8 cellular contexts compared by ENCODE assay signal in the genomic region with DNA sequence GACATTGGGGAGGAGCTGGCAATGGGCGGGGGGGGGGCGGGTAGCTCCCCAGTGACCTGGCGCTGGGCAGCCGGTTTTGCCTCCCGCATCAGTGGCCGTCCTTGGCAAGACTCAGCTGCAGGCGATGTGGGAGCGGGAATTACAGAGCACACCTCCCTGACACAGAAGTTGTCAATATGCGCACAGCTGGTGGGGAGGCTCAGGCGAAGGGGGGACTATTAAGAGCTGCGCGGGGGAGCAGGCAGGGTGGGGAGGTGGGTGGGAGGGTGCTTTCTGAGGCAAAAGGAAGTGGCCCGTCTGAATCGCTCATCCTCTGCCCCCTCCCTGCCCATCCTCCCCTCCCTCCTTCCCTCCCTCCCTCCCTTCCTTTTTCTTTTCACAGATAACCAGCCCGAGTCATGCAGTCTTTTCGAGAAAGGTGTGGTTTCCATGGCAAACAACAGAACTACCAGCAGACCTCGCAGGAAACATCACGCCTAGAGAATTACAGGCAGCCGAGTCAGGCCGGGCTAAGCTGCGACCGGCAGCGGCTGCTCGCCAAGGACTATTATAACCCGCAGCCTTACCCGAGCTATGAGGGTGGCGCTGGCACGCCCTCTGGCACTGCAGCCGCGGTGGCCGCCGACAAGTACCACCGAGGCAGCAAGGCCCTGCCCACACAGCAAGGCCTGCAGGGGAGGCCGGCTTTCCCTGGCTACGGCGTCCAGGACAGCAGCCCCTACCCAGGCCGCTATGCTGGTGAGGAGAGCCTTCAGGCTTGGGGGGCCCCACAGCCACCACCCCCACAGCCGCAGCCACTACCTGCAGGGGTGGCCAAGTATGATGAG. TPM values are rescaled to one million over a fixed set of nuclear protein-coding genes. Genes with fewer than 3 reads are reported as not detected.
DNase-seq lines count a peak whose midpoint lies in the region; ATAC-seq, FAIRE-seq and TF ChIP-seq lines count a peak whose summit lies in the region.

No MANE protein-coding gene starts in this region.

- H3K27ac ChIP-seq in right lobe of liver: no peak overlapping the region
- H3K27ac ChIP-seq in HepG2 (ENCODE audit: extremely low read length, insufficient read depth, low read length): no peak overlapping the region
- peak overlapping the region; percentile 93 for H3K27ac ChIP-seq in parathyroid adenoma

- peaks cover 11% of the 10 kb centered on the region for H3K36me3 Mint-ChIP-seq in activated CD8-positive, alpha-beta T cell treated with anti-CD3 and anti-CD28 coated beads, Interleukin-2, amount 10 ng/mL, durations not matched to agents 7 days and 5 days (ENCODE audit: low read depth)

- H3K9me3 ChIP-seq in right lobe of liver (no peaks in the 10 kb centered on the region), HepG2 (ENCODE audit: low read length) (no peaks in the 10 kb centered on the region), parathyroid adenoma (ENCODE audit: control insufficient read depth, low read length) (no peaks in the 10 kb centered on the region)

- H3K79me2 ChIP-seq in HepG2 (ENCODE audit: insufficient read depth, low read length) (no peaks in the 10 kb centered on the region), parathyroid adenoma (peaks cover 31% of the 10 kb centered on the region)

- H3K4me1 ChIP-seq in right lobe of liver: no peaks in the 10 kb centered on the region
- H3K4me1 ChIP-seq in HepG2 (ENCODE audit: insufficient read depth, low read length): peaks cover 15% of the 10 kb centered on the region
- peaks cover 24% of the 10 kb centered on the region for H3K4me1 ChIP-seq in parathyroid adenoma

- CTCF ChIA-PET in HepG2 (lab: Yijun Ruan, JAX; ENCODE audit: low intra/inter-chr PET ratio, low total read pairs): no interaction called here
- CTCF ChIA-PET in activated CD8-positive, alpha-beta T cell treated with anti-CD3 and anti-CD28 coated beads, Interleukin-2, amount 10 ng/mL, durations not matched to agents 7 days and 5 days (lab: Charles Lee): interaction anchor here (1.0 to 1.6 kb wide), 5 partner anchors 9 to 126 kb away, joined by 3 to 4 read pairs (median 4); no protein-coding TSS in a partner anchor

- TF ChIP-seq RAD21 in HepG2 (CRISPR knock-in tag; IDR thresholded peaks at IDR 0.05): no peak

- no peaks in the 10 kb centered on the region for H3K9me3 Mint-ChIP-seq in activated CD8-positive, alpha-beta T cell treated with anti-CD3 and anti-CD28 coated beads, Interleukin-2, amount 10 ng/mL, durations not matched to agents 7 days and 5 days (ENCODE audit: insufficient read depth)

- H3K27me3 ChIP-seq in right lobe of liver (no peaks in the 10 kb centered on the region), HepG2 (ENCODE audit: control insufficient read depth in 1 of 2, insufficient read depth in 2 of 2, low read length in 2 of 2) (no peaks in the 10 kb centered on the region), parathyroid adenoma (ENCODE audit: control insufficient read depth, insufficient read depth, low read length) (no peaks in the 10 kb centered on the region)

- peak overlapping the region; percentile 54 for H3K4me3 Mint-ChIP-seq in activated CD8-positive, alpha-beta T cell treated with anti-CD3 and anti-CD28 coated beads, Interleukin-2, amount 10 ng/mL, durations not matched to agents 7 days and 5 days

- intact Hi-C loops in right lobe of liver (cut with DNase I) (no loop called here), HepG2 (cut with micrococcal nuclease; ENCODE audit: unreplicated experiment) (no loop called here)

- H3K4me3 ChIP-seq in right lobe of liver (no peak overlapping the region), HepG2 (replicated peaks in 1 of 3; ENCODE audit: insufficient read depth in 1 of 3, low read depth in 2 of 3, low read length in 3 of 3) (no peak overlapping the region), parathyroid adenoma (ENCODE audit: low read depth, low read length) (no peak overlapping the region)

- peak overlapping the region; percentile 82 for H3K27ac Mint-ChIP-seq in activated CD8-positive, alpha-beta T cell treated with anti-CD3 and anti-CD28 coated beads, Interleukin-2, amount 10 ng/mL, durations not matched to agents 7 days and 5 days

- in situ Hi-C loops in HepG2 (cut with HindIII; ENCODE audit: extremely low pct_ligation_motif_present, low pct_unique_long_range_greater_than_20kb): no loop called here

- no peak for DNase-seq in right lobe of liver
- no peak for DNase-seq in HepG2 (ENCODE audit: low spot score)
- DNase-seq in activated CD8-positive, alpha-beta T cell treated with anti-CD3 and anti-CD28 coated beads, Interleukin-2, amount 10 ng/mL, durations not matched to agents 7 days and 5 days: peak; percentile 84
- peak; percentile 40 for DNase-seq in fibroblast of peridontal ligament (ENCODE audit: extremely low read depth)
- no peak for DNase-seq in NCI-H510A (lab: John Stamatoyannopoulos, UW)
- no peak for DNase-seq in SW480 (ENCODE audit: low spot score)

- no peak for FAIRE-seq in HepG2 (lab: Jason Lieb, UNC)

- TF ChIP-seq EP300 in HepG2 (IDR thresholded peaks at IDR 0.05; ENCODE audit: low read depth in 2 of 2, low read length in 2 of 2) (no peak), HepG2 (CRISPR knock-in tag; IDR thresholded peaks at IDR 0.05; ENCODE audit: borderline replicate concordance) (no peak)

- H3K9ac ChIP-seq in HepG2 (ENCODE audit: insufficient read depth, low read depth, low read length): no peak overlapping the region
- no peak overlapping the region for H3K9ac ChIP-seq in parathyroid adenoma

- POLR2A ChIA-PET in HepG2 (lab: Yijun Ruan, JAX): no interaction called here
- POLR2A ChIA-PET in activated CD8-positive, alpha-beta T cell treated with anti-CD3 and anti-CD28 coated beads, Interleukin-2, amount 10 ng/mL, durations not matched to agents 7 days and 5 days (lab: Charles Lee): interaction anchor here (1.2 kb wide), 1 partner anchor 16 kb away, joined by 4 read pairs; no protein-coding TSS in a partner anchor

- TF ChIP-seq CTCF in right lobe of liver (IDR thresholded peaks at IDR 0.05): no peak
- no peak for TF ChIP-seq CTCF in HepG2 (CRISPR knock-in tag; IDR thresholded peaks at IDR 0.05)
- peak; percentile 7 for TF ChIP-seq CTCF in parathyroid adenoma (IDR thresholded peaks at IDR 0.05)

- H3K4me1 Mint-ChIP-seq in activated CD8-positive, alpha-beta T cell treated with anti-CD3 and anti-CD28 coated beads, Interleukin-2, amount 10 ng/mL, durations not matched to agents 7 days and 5 days (ENCODE audit: low read depth): peaks cover 26% of the 10 kb centered on the region

- no peak for TF ChIP-seq POLR2A in right lobe of liver (IDR thresholded peaks at IDR 0.05)
- no peak for TF ChIP-seq POLR2A in HepG2 (IDR thresholded peaks at IDR 0.05; ENCODE audit: insufficient read depth in 1 of 2, low read depth in 2 of 2, low read length in 2 of 2)

- ATAC-seq in right lobe of liver (peak in 3 of 4 donors; percentile 14 to 39 (median 25)), HepG2 (no peak), HG02884 (IDR thresholded peaks at IDR 0.05; ENCODE audit: unreplicated experiment) (no peak)
- ATAC-seq in activated CD8-positive, alpha-beta T cell treated with anti-CD3 and anti-CD28 coated beads, Interleukin-2, amount 10 ng/mL, durations not matched to agents 7 days and 5 days: peak; percentile 93

- peaks cover 0 to 6% (median 2%) of the 10 kb centered on the region in 4 donors for H3K36me3 ChIP-seq in right lobe of liver
- H3K36me3 ChIP-seq in HepG2 (replicated peaks in 1 of 2; ENCODE audit: control insufficient read depth in 1 of 2, insufficient read depth in 2 of 2, low read length in 2 of 2): peaks cover 25 to 29% of the 10 kb centered on the region in 2 experiments; a peak in 4 of 5 replicates
- H3K36me3 ChIP-seq in parathyroid adenoma (ENCODE audit: control insufficient read depth, insufficient read depth, low read length): no peaks in the 10 kb centered on the region

- no TSS peak for BruUV-seq in HepG2 (replicated peaks; lab: Mats Ljungman, UMichigan)

- WGBS in right lobe of liver (ENCODE audit: insufficient coverage, low coverage, low lambda C conversion rate, missing lambda C conversion rate): 42% methylated on average over 25 of the region's 38 CpGs
- WGBS in HepG2 (ENCODE audit: low lambda C conversion rate): 98% methylated on average over 21 of the region's 38 CpGs

- no peak overlapping the region for H2AFZ ChIP-seq in HepG2 (ENCODE audit: low read length)
- H2AFZ ChIP-seq in parathyroid adenoma: no peak overlapping the region

- H4K20me1 ChIP-seq in HepG2 (ENCODE audit: insufficient read depth, low read length): peaks cover 19% of the 10 kb centered on the region; the same call in 1 of the 2 replicates

- no peaks in the 10 kb centered on the region for H3K27me3 Mint-ChIP-seq in activated CD8-positive, alpha-beta T cell treated with anti-CD3 and anti-CD28 coated beads, Interleukin-2, amount 10 ng/mL, durations not matched to agents 7 days and 5 days (ENCODE audit: low read depth)

- H3K4me2 ChIP-seq in HepG2 (ENCODE audit: low read depth, low read length) (no peak overlapping the region), parathyroid adenoma (ENCODE audit: low read length) (peak overlapping the region; percentile 11)

RNA-seq across cellular contexts. Expression of a gene that starts 44.0 kb away (rescaled TPM):
- total RNA-seq in right lobe of liver (100 to 1,000 TPM in 4 of 6 experiments, 10 to 100 TPM in 2; 63.8 to 246 (median 173) TPM), HepG2 (2016; rRNA removed; fragmentation: Illumina TruSeq; extraction: Trizol) (12.6 and 34.3 TPM in 2 replicates)
- total RNA-seq in HepG2 (2016; cell fraction: cytosol; rRNA removed; fragmentation: Illumina TruSeq; extraction: Trizol; ENCODE audit: low read depth): 17.8 and 21.9 TPM in 2 replicates
- total RNA-seq in HepG2 (2016; cell fraction: insoluble cytoplasmic fraction; rRNA removed; fragmentation: Illumina TruSeq; extraction: Trizol): 11.7 and 40.3 TPM in 2 replicates
- 12.6 and 16.8 TPM in 2 replicates for total RNA-seq in HepG2 (2016; cell fraction: membrane; rRNA removed; fragmentation: Illumina TruSeq; extraction: Trizol)
- total RNA-seq in HepG2 (2016; cell fraction: nucleus; rRNA removed; fragmentation: Illumina TruSeq; extraction: Trizol): 53.2 and 57.7 TPM in 2 replicates
- polyA plus RNA-seq in HepG2 (2011; rRNA removed): 38.0 and 57.5 TPM in 2 replicates
- 16.6 and 23.2 TPM in 2 replicates for polyA plus RNA-seq in HepG2 (2011; cell fraction: cytosol; rRNA removed)
- 385 and 409 TPM in 2 replicates for polyA plus RNA-seq in HepG2 (2011; cell fraction: nucleus; rRNA removed)
- polyA plus RNA-seq in HepG2 (2012): 60.2 and 60.8 TPM in 2 replicates
- 3.6 and 4.8 TPM in 2 replicates for polyA plus RNA-seq in HepG2 (2016; cell fraction: cytosol; fragmentation: Illumina TruSeq; extraction: Trizol; ENCODE audit: low read depth)
- 11.3 and 14.1 TPM in 2 replicates for polyA plus RNA-seq in HepG2 (2016; cell fraction: insoluble cytoplasmic fraction; fragmentation: Illumina TruSeq; extraction: Trizol; ENCODE audit: low read depth)
- 7.4 and 8.0 TPM in 2 replicates for polyA plus RNA-seq in HepG2 (2016; cell fraction: membrane; fragmentation: Illumina TruSeq; extraction: Trizol; ENCODE audit: low read depth)
- 156 and 162 TPM in 2 replicates for polyA plus RNA-seq in HepG2 (2016; cell fraction: nucleus; fragmentation: Illumina TruSeq; extraction: Trizol; ENCODE audit: insufficient read depth, low read depth)
- 70.2 and 130 TPM in 2 replicates for polyA minus RNA-seq in HepG2 (2011; rRNA and poly(A)+ RNA removed; ENCODE audit: low replicate concordance)
- polyA minus RNA-seq in HepG2 (2011; cell fraction: cytosol; rRNA and poly(A)+ RNA removed): 35.3 and 56.1 TPM in 2 replicates
- polyA minus RNA-seq in HepG2 (2011; cell fraction: nucleus; rRNA and poly(A)+ RNA removed): 93.2 and 119 TPM in 2 replicates
- total RNA-seq in activated CD8-positive, alpha-beta T cell treated with anti-CD3 and anti-CD28 coated beads, Interleukin-2, amount 10 ng/mL, durations not matched to agents 7 days and 5 days: 100 to 1,000 TPM; 212 to 254 TPM

Comparison
In these comparisons a context has a peak if more than half of its experiments do, and no peak if none do; other contexts are left out.
1. ATAC-seq: peak in right lobe of liver (3 of 4) and activated CD8-positive, alpha-beta T cell treated with anti-CD3 and anti-CD28 coated beads, Interleukin-2, amount 10 ng/mL, durations not matched to agents 7 days and 5 days (single experiment); none in HepG2 (single experiment) and HG02884 (single experiment).
2. DNase-seq: peak in activated CD8-positive, alpha-beta T cell treated with anti-CD3 and anti-CD28 coated beads, Interleukin-2, amount 10 ng/mL, durations not matched to agents 7 days and 5 days (single experiment) and fibroblast of peridontal ligament (single experiment); none in right lobe of liver (0 of 3), HepG2 (single experiment), NCI-H510A (single experiment) and SW480 (single experiment).